9 cellular contexts compared by ENCODE assay signal in the genomic region with DNA sequence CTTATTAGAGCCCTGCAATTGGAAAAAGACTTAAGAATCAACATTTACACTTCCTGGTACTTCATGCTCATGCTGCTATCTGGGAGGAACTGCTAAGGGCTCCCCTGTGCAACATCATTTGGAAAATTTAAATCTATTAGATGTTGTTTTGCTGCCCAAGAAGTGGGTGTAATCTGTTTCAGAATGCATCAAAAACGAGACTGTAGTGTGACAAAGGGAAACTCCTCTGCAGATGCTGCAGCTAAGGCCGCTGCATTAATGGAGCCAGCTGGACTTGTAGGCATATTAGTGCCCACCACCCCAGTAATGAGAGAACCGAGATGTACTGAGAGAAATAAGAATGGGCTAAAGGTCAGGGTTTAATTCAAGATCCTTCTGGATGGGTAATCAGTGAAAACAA.
"Had no signal": no experiment of that assay in that cellular context is flagged by ENCODE, and none has a peak within 500 bp of the region (broad histone marks: within the 10 kb centered on the region; RNA-seq: fewer than 3 reads in every experiment).

No MANE protein-coding gene starts in this region.

- H3K36me3 Mint-ChIP-seq: stimulated activated naive B cell treated with anti-CD40 and anti-IgM and Interleukin-4, amounts not matched to agents 10 μg/mL and 1 μg/mL and 100 μg/mL, for 72 hours had no signal

- H3K4me1 Mint-ChIP-seq: stimulated activated naive B cell treated with anti-CD40 and anti-IgM and Interleukin-4, amounts not matched to agents 10 μg/mL and 1 μg/mL and 100 μg/mL, for 72 hours had no signal

- H3K27ac Mint-ChIP-seq: nephron; stimulated activated naive B cell treated with anti-CD40 and anti-IgM and Interleukin-4, amounts not matched to agents 10 μg/mL and 1 μg/mL and 100 μg/mL, for 72 hours had no signal

- H3K9me3 Mint-ChIP-seq: nephron had no signal

- DNase-seq: activated naive CD4-positive, alpha-beta T cell treated with anti-CD3 and anti-CD28 coated beads, Interleukin-2, amount 50 U/mL, for 16 hours; dorsolateral prefrontal cortex; left colon; lower lobe of right lung; nucleus accumbens; posterior cingulate gyrus; stimulated activated naive B cell treated with anti-CD40 and anti-IgM and Interleukin-4, amounts not matched to agents 10 μg/mL and 1 μg/mL and 100 μg/mL, for 72 hours; thyroid gland had no signal

- H3K4me3 Mint-ChIP-seq: nephron; stimulated activated naive B cell treated with anti-CD40 and anti-IgM and Interleukin-4, amounts not matched to agents 10 μg/mL and 1 μg/mL and 100 μg/mL, for 72 hours had no signal

- ATAC-seq: left colon, lower lobe of right lung had no signal

- H3K27me3 Mint-ChIP-seq: stimulated activated naive B cell treated with anti-CD40 and anti-IgM and Interleukin-4, amounts not matched to agents 10 μg/mL and 1 μg/mL and 100 μg/mL, for 72 hours had no signal
